ENCODE assay signal across 2 cellular contexts in genomic region chr5:117261948-117262606, GRCh38.
A peak's percentile ranks its signal among the peaks of the same experiment; 100 is the strongest.
TF ChIP-seq lines count a peak whose summit lies in the region.

No MANE protein-coding gene starts in this region.

TF ChIP-seq in HepG2, 621 proteins besides CTCF, POLR2A, EP300 and RAD21 (continued from another document):
- TF ChIP-seq CEBPB (IDR thresholded peaks at IDR 0.05; ENCODE audit: borderline replicate concordance, low read depth, low read length) (peak; percentile 50), MAFK (conservative IDR thresholded peaks at IDR 0.05 in 1 of 2, IDR thresholded peaks at IDR 0.05 in 1 of 2; ENCODE audit: low read length in 2 of 2) (no peak)
TF ChIP-seq in HepG2: peak in this region for 1.

TF ChIP-seq in neural cell, 6 proteins besides CTCF, POLR2A, EP300 and RAD21:
- no peak for TF ChIP-seq REST (IDR thresholded peaks at IDR 0.05; ENCODE audit: borderline replicate concordance)
- TF ChIP-seq SMC3 (conservative IDR thresholded peaks at IDR 0.05; ENCODE audit: poor library complexity): no peak
- no peak for TF ChIP-seq TAF1 (IDR thresholded peaks at IDR 0.05; ENCODE audit: low read depth)
- no peak for TF ChIP-seq MXI1 (conservative IDR thresholded peaks at IDR 0.05; ENCODE audit: poor library complexity, severe bottlenecking)
- no peak for TF ChIP-seq EZH2 (IDR thresholded peaks at IDR 0.05; ENCODE audit: borderline replicate concordance, insufficient read depth, low read length, poor library complexity, severe bottlenecking)
- TF ChIP-seq POLR2AphosphoS5 (IDR thresholded peaks at IDR 0.05): no peak
TF ChIP-seq in neural cell: peak in this region for 0.
